ENCODE assay signal across 10 cellular contexts in the genomic region with DNA sequence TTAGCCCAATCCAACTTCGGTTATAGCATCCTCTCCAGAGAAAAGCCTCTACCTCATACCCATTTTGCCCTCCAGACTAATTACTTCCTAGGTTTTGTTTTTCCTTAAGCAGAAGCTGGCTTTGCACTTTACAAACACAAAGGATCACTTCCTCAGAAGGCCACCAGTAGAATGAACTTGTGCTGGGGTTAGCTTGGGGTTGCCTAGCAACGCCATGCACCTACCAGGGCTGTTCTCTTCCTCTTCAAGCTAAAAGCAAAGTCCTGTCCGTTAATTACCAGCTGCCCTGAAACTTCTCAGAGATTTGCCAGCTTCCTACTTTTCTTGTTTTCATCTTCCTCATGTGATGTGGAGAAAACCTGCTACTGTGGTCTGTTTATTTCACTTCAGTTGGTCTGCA.
A peak's percentile ranks its signal among the peaks of the same experiment; 100 is the strongest.
DNase-seq lines count a peak whose midpoint lies in the region; ATAC-seq and TF ChIP-seq lines count a peak whose summit lies in the region.
"Had no signal": no experiment of that assay in that cellular context is flagged by ENCODE, and none has a peak within 500 bp of the region (broad histone marks: within the 10 kb centered on the region; RNA-seq: fewer than 3 reads in every experiment).

No MANE protein-coding gene starts in this region.

- peak; percentile 94 for ATAC-seq in GM18505 (IDR thresholded peaks at IDR 0.05; ENCODE audit: unreplicated experiment)
- peak; percentile 94 for ATAC-seq in HG03103 (IDR thresholded peaks at IDR 0.05; ENCODE audit: low read depth, unreplicated experiment)
- no peak for ATAC-seq in GM21423 (IDR thresholded peaks at IDR 0.05; ENCODE audit: unreplicated experiment)

- TF ChIP-seq POLR2A in GM18505 (IDR thresholded peaks at IDR 0.05; ENCODE audit: borderline replicate concordance, extremely low read depth, insufficient read depth, insufficient read length): no peak

- H3K27me3 Mint-ChIP-seq in activated CD4-positive, alpha-beta T cell treated with anti-CD3 and anti-CD28 coated beads, Interleukin-2, amount 10 ng/mL, durations not matched to agents 7 days and 5 days: peaks cover 4% of the 10 kb centered on the region
- peaks cover 2 to 4% (median 2%) of the 10 kb centered on the region in 3 donors for H3K27me3 Mint-ChIP-seq in immature natural killer cell (ENCODE audit: low read depth in 3 of 3)

- H3K4me3 Mint-ChIP-seq in activated CD4-positive, alpha-beta T cell treated with anti-CD3 and anti-CD28 coated beads, Interleukin-2, amount 10 ng/mL, durations not matched to agents 7 days and 5 days: no peak overlapping the region
- H3K4me3 Mint-ChIP-seq in immature natural killer cell: no peak overlapping the region
- H3K4me3 Mint-ChIP-seq: IgD-negative memory B cell had no signal

- no peaks in the 10 kb centered on the region for H3K36me3 Mint-ChIP-seq in activated CD4-positive, alpha-beta T cell treated with anti-CD3 and anti-CD28 coated beads, Interleukin-2, amount 10 ng/mL, durations not matched to agents 7 days and 5 days (ENCODE audit: low read depth)
- H3K36me3 Mint-ChIP-seq in immature natural killer cell: no peaks in the 10 kb centered on the region
- H3K36me3 Mint-ChIP-seq: IgD-negative memory B cell had no signal

- CTCF ChIA-PET in activated CD4-positive, alpha-beta T cell treated with anti-CD3 and anti-CD28 coated beads, Interleukin-2, amount 10 ng/mL, durations not matched to agents 7 days and 5 days (lab: Charles Lee): interaction anchor here (0.5 kb wide), 1 partner anchor 1022 kb away, joined by 3 read pairs; no protein-coding TSS in a partner anchor

- no peak overlapping the region for H3K27ac Mint-ChIP-seq in activated CD4-positive, alpha-beta T cell treated with anti-CD3 and anti-CD28 coated beads, Interleukin-2, amount 10 ng/mL, durations not matched to agents 7 days and 5 days
- no peak overlapping the region for H3K27ac Mint-ChIP-seq in immature natural killer cell
- H3K27ac Mint-ChIP-seq: IgD-negative memory B cell had no signal

- DNase-seq in NCI-H524 (lab: John Stamatoyannopoulos, UW) (peak; percentile 67 to 78), left kidney (ENCODE audit: low read depth, low spot score) (peak; percentile 89), immature natural killer cell (no peak)
- no peak for DNase-seq in stimulated activated CD4-positive, alpha-beta T cell treated with anti-CD3 and anti-CD28 coated beads, Interleukin-4, amount 100 ng/mL, for 24 hours
- DNase-seq in activated CD4-positive, alpha-beta T cell treated with anti-CD3 and anti-CD28 coated beads, Interleukin-2, amount 10 ng/mL, durations not matched to agents 7 days and 5 days: no peak
- DNase-seq: uterus had no signal

- H3K9me3 Mint-ChIP-seq in activated CD4-positive, alpha-beta T cell treated with anti-CD3 and anti-CD28 coated beads, Interleukin-2, amount 10 ng/mL, durations not matched to agents 7 days and 5 days: no peaks in the 10 kb centered on the region
- peaks cover 0 to 2% (median 0%) of the 10 kb centered on the region in 6 donors for H3K9me3 Mint-ChIP-seq in immature natural killer cell
- H3K9me3 Mint-ChIP-seq: IgD-negative memory B cell had no signal

- no peaks in the 10 kb centered on the region for H3K4me1 Mint-ChIP-seq in activated CD4-positive, alpha-beta T cell treated with anti-CD3 and anti-CD28 coated beads, Interleukin-2, amount 10 ng/mL, durations not matched to agents 7 days and 5 days
- no peaks in the 10 kb centered on the region for H3K4me1 Mint-ChIP-seq in immature natural killer cell
- H3K4me1 Mint-ChIP-seq: IgD-negative memory B cell had no signal

- POLR2A ChIA-PET in activated CD4-positive, alpha-beta T cell treated with anti-CD3 and anti-CD28 coated beads, Interleukin-2, amount 10 ng/mL, durations not matched to agents 7 days and 5 days (lab: Charles Lee): no interaction called here

Comparison
In these comparisons a context has a peak if more than half of its experiments do, and no peak if none do; other contexts are left out.
1. DNase-seq: peak in NCI-H524 (2 of 2) and left kidney (single experiment); none in stimulated activated CD4-positive, alpha-beta T cell treated with anti-CD3 and anti-CD28 coated beads, Interleukin-4, amount 100 ng/mL, for 24 hours (single experiment), activated CD4-positive, alpha-beta T cell treated with anti-CD3 and anti-CD28 coated beads, Interleukin-2, amount 10 ng/mL, durations not matched to agents 7 days and 5 days (single experiment) and immature natural killer cell (0 of 3).